Comparison of ENCODE assay signal across 8 cellular contexts in genomic region chr14:24678801-24679247, GRCh38. TPM values are rescaled to one million over a fixed set of nuclear protein-coding genes. Genes with fewer than 3 reads are reported as not detected.
DNase-seq lines count a peak whose midpoint lies in the region; ATAC-seq and TF ChIP-seq lines count a peak whose summit lies in the region.

No MANE protein-coding gene starts in this region.

- peak; percentile 72 for ATAC-seq in GM19025 (IDR thresholded peaks at IDR 0.05; ENCODE audit: low read depth, unreplicated experiment)
- ATAC-seq in HG03196 (IDR thresholded peaks at IDR 0.05; ENCODE audit: unreplicated experiment) = peak; percentile 63
- peak; percentile 91 for ATAC-seq in activated B cell treated with CpG ODN at 0.5 μM for 24 hours (ENCODE audit: low read depth)
- peak; percentile 74 for ATAC-seq in central memory CD8-positive, alpha-beta T cell (replicated peaks; ENCODE audit: extremely low read depth, poor library complexity, severe bottlenecking)

- intact Hi-C loops in activated B cell treated with CpG ODN at 0.5 μM for 24 hours (cut with micrococcal nuclease) = loop anchor here (1.0 to 10.0 kb wide), 8 partner anchors 14 to 344 kb away; partner anchors contain the start of genes ADCY4, RIPK3 and SDR39U1

- H3K4me3 ChIP-seq in BE2C (ENCODE audit: low read depth, low read length) = peak overlapping the region; percentile 24; the same call in 1 of the 2 replicates

- peaks cover 51% of the 10 kb centered on the region for H3K4me1 Mint-ChIP-seq in activated B cell treated with CpG ODN at 0.5 μM for 24 hours
- H3K4me1 Mint-ChIP-seq in central memory CD8-positive, alpha-beta T cell = peaks cover 66% of the 10 kb centered on the region

- H3K9me3 ChIP-seq in BE2C = no peaks in the 10 kb centered on the region

- CTCF ChIA-PET in activated B cell treated with CpG ODN at 0.5 μM for 24 hours (lab: Charles Lee) = interaction anchor here (1.0 to 4.3 kb wide), 10 partner anchors 10 to 75 kb away, joined by 3 to 34 read pairs (median 4); partner anchors contain the start of gene GZMH

- no peaks in the 10 kb centered on the region for H3K36me3 ChIP-seq in BE2C

- no peaks in the 10 kb centered on the region for H3K27me3 Mint-ChIP-seq in activated B cell treated with CpG ODN at 0.5 μM for 24 hours
- H3K27me3 Mint-ChIP-seq in central memory CD8-positive, alpha-beta T cell = no peaks in the 10 kb centered on the region

- peak; percentile 100 for TF ChIP-seq CTCF in BE2C (IDR thresholded peaks at IDR 0.05; ENCODE audit: low read depth, low read length)
- peak; percentile 99 for TF ChIP-seq CTCF in activated B cell treated with CpG ODN at 0.5 μM for 24 hours (IDR thresholded peaks at IDR 0.05)

- H3K36me3 Mint-ChIP-seq in activated B cell treated with CpG ODN at 0.5 μM for 24 hours (ENCODE audit: low read depth) = no peaks in the 10 kb centered on the region
- peaks cover 7% of the 10 kb centered on the region for H3K36me3 Mint-ChIP-seq in central memory CD8-positive, alpha-beta T cell (ENCODE audit: insufficient read depth)

- H3K27ac Mint-ChIP-seq in activated B cell treated with CpG ODN at 0.5 μM for 24 hours = peak overlapping the region; percentile 78
- peak overlapping the region; percentile 98 for H3K27ac Mint-ChIP-seq in central memory CD8-positive, alpha-beta T cell (ENCODE audit: low read depth)

- peaks cover 4% of the 10 kb centered on the region; the same call in 1 of the 2 replicates for H3K27me3 ChIP-seq in BE2C

- DNase-seq in BE2C = peak; percentile 81
- peak; percentile 88 for DNase-seq in NCI-H2227 treated with DMSO at 0.1 percent for 48 hours (lab: John Stamatoyannopoulos, UW)
- DNase-seq in activated B cell treated with CpG ODN at 0.5 μM for 24 hours = peak; percentile 43
- DNase-seq in central memory CD8-positive, alpha-beta T cell (ENCODE audit: low spot score in 2 of 2) = peak; percentile 53 to 72
- DNase-seq in kidney glomerular epithelial cell (lab: John Stamatoyannopoulos, UW) = peak; percentile 90
- peak; percentile 70 to 81 for DNase-seq in stimulated activated CD4-positive, alpha-beta T cell treated with anti-CD3 and anti-CD28 coated beads, Interleukin-2, amount 100 ng/mL, for 24 hours

- H3K4me3 Mint-ChIP-seq in activated B cell treated with CpG ODN at 0.5 μM for 24 hours = peak overlapping the region; percentile 75
- H3K4me3 Mint-ChIP-seq in central memory CD8-positive, alpha-beta T cell = peak overlapping the region; percentile 85

- peaks cover 5% of the 10 kb centered on the region for H3K9me3 Mint-ChIP-seq in activated B cell treated with CpG ODN at 0.5 μM for 24 hours
- no peaks in the 10 kb centered on the region for H3K9me3 Mint-ChIP-seq in central memory CD8-positive, alpha-beta T cell

- no peaks in the 10 kb centered on the region for H3K4me1 ChIP-seq in BE2C

- POLR2A ChIA-PET in activated B cell treated with CpG ODN at 0.5 μM for 24 hours (lab: Charles Lee) = no interaction called here

RNA-seq across cellular contexts. Expression of gene GZMB, which starts 44.8 kb away (rescaled TPM):
- not detected for polyA plus RNA-seq in BE2C (2012; ENCODE audit: insufficient read depth, insufficient read length, low read depth)
- total RNA-seq in activated B cell treated with CpG ODN at 0.5 μM for 24 hours = 2.3 and 2.9 TPM in 2 replicates

Comparison
In these comparisons a context has a peak if more than half of its experiments do, and no peak if none do; other contexts are left out.
1. Peak in every context shown above with its lines: DNase-seq, ATAC-seq and H3K4me3 ChIP-seq.